Comparison of ENCODE assay signal across 10 cellular contexts in genomic region chr10:76397210-76397881, GRCh38.
DNase-seq lines count a peak whose midpoint lies in the region; ATAC-seq and TF ChIP-seq lines count a peak whose summit lies in the region.
"Had no signal": no experiment of that assay in that cellular context is flagged by ENCODE, and none has a peak within 500 bp of the region (broad histone marks: within the 10 kb centered on the region; RNA-seq: fewer than 3 reads in every experiment).

No MANE protein-coding gene starts in this region.

- ATAC-seq in HG03342 (IDR thresholded peaks at IDR 0.05; ENCODE audit: unreplicated experiment) (no peak), HG02588 (IDR thresholded peaks at IDR 0.05; ENCODE audit: unreplicated experiment) (no peak)
- ATAC-seq: naive thymus-derived CD4-positive, alpha-beta T cell had no signal

- no peaks in the 10 kb centered on the region for H4K20me1 ChIP-seq in osteoblast (ENCODE audit: insufficient read depth, low read length)

- peak overlapping the region; percentile 68 for H2AFZ ChIP-seq in osteoblast (ENCODE audit: low read length)

- peak overlapping the region; percentile 45 for H3K27ac Mint-ChIP-seq in type B pancreatic cell
- H3K27ac Mint-ChIP-seq: naive thymus-derived CD4-positive, alpha-beta T cell had no signal

- peaks cover 3% of the 10 kb centered on the region for H3K27me3 Mint-ChIP-seq in type B pancreatic cell

- H3K27ac ChIP-seq in ascending aorta (peak overlapping the region; percentile 91 to 92), osteoblast (ENCODE audit: low read depth, low read length) (peak overlapping the region; percentile 83)

- peaks cover 4% of the 10 kb centered on the region for H3K36me3 Mint-ChIP-seq in type B pancreatic cell
- H3K36me3 Mint-ChIP-seq: naive thymus-derived CD4-positive, alpha-beta T cell had no signal

- TF ChIP-seq CTCF in ascending aorta (IDR thresholded peaks at IDR 0.05): peak in 2 of 3 experiments; percentile 41 to 42
- TF ChIP-seq CTCF in fibroblast of villous mesenchyme (IDR thresholded peaks at IDR 0.05; ENCODE audit: insufficient read depth, low read depth, low read length): no peak
- no peak for TF ChIP-seq CTCF in osteoblast (IDR thresholded peaks at IDR 0.05; ENCODE audit: extremely low read depth, low read depth, low read length)
- TF ChIP-seq CTCF in type B pancreatic cell (conservative IDR thresholded peaks at IDR 0.05): no peak

- no peaks in the 10 kb centered on the region for H3K79me2 ChIP-seq in osteoblast (ENCODE audit: insufficient read depth, low read length)

- peak overlapping the region; percentile 74 for H3K4me2 ChIP-seq in osteoblast (ENCODE audit: insufficient read depth, low read length)

- H3K9me3 ChIP-seq in ascending aorta: no peaks in the 10 kb centered on the region
- H3K9me3 ChIP-seq in osteoblast (ENCODE audit: low read depth, low read length): no peaks in the 10 kb centered on the region

- DNase-seq in ascending aorta (ENCODE audit: low spot score in 2 of 2) (peak; percentile 46 to 89), fibroblast of villous mesenchyme (ENCODE audit: low read depth) (peak; percentile 20), osteoblast (ENCODE audit: insufficient read length, low spot score, missing footprints) (peak; percentile 22), type B pancreatic cell (ENCODE audit: extremely low spot score, unreplicated experiment) (no peak), SIG-M5 treated with dmso at 0.1 percent for 504 hours (lab: John Stamatoyannopoulos, UW; ENCODE audit: unreplicated experiment) (no peak)
- DNase-seq: COR-L47; naive thymus-derived CD4-positive, alpha-beta T cell; NCI-H1048 had no signal

- intact Hi-C loops in ascending aorta (cut with DNase I): loop anchor here (1.0 to 10.0 kb wide), 6 partner anchors 31 to 993 kb away; partner anchors contain the start of gene ZNF503

- peak overlapping the region; percentile 33 for H3K4me3 Mint-ChIP-seq in type B pancreatic cell
- H3K4me3 Mint-ChIP-seq: naive thymus-derived CD4-positive, alpha-beta T cell had no signal

- H3K4me1 ChIP-seq in ascending aorta: peaks cover 17 to 44% of the 10 kb centered on the region in 2 donors
- peaks cover 69% of the 10 kb centered on the region for H3K4me1 ChIP-seq in osteoblast (ENCODE audit: insufficient read depth, low read length)

- H3K4me1 Mint-ChIP-seq in type B pancreatic cell (ENCODE audit: unreplicated experiment): peaks cover 29% of the 10 kb centered on the region
- H3K4me1 Mint-ChIP-seq: naive thymus-derived CD4-positive, alpha-beta T cell had no signal

- H3K27me3 ChIP-seq in ascending aorta (no peaks in the 10 kb centered on the region), osteoblast (ENCODE audit: insufficient read depth, low read length) (no peaks in the 10 kb centered on the region)

- H3K36me3 ChIP-seq in ascending aorta: no peaks in the 10 kb centered on the region
- no peaks in the 10 kb centered on the region for H3K36me3 ChIP-seq in osteoblast (ENCODE audit: insufficient read depth, low read length)

- H3K4me3 ChIP-seq in ascending aorta (peak overlapping the region; percentile 16 to 47), fibroblast of villous mesenchyme (ENCODE audit: low read depth, low read length) (no peak overlapping the region), osteoblast (ENCODE audit: insufficient read depth, low read length) (peak overlapping the region; percentile 30)

- H3K9me3 Mint-ChIP-seq in type B pancreatic cell: peaks cover 4% of the 10 kb centered on the region

Comparison
In these comparisons a context has a peak if more than half of its experiments do, and no peak if none do; other contexts are left out.
1. DNase-seq: peak in ascending aorta (2 of 2), fibroblast of villous mesenchyme (single experiment) and osteoblast (single experiment); none in type B pancreatic cell (single experiment) and SIG-M5 treated with dmso at 0.1 percent for 504 hours (single experiment).
2. CTCF ChIP-seq: peak in ascending aorta (2 of 3); none in fibroblast of villous mesenchyme (single experiment), osteoblast (single experiment) and type B pancreatic cell (single experiment).